Comparison of ENCODE assay signal across 8 cellular contexts in genomic region chr9:35051069-35051967, GRCh38. TPM values are rescaled to one million over a fixed set of nuclear protein-coding genes. Genes with fewer than 3 reads are reported as not detected.
DNase-seq lines count a peak whose midpoint lies in the region; ATAC-seq, FAIRE-seq and TF ChIP-seq lines count a peak whose summit lies in the region.

No MANE protein-coding gene starts in this region.

- H4K20me1 ChIP-seq in DOHH2 (ENCODE audit: control insufficient read depth, insufficient read depth, low read depth, low read length), result peaks cover 5% of the 10 kb centered on the region; the same call in 1 of the 2 replicates
- peaks cover 3% of the 10 kb centered on the region for H4K20me1 ChIP-seq in keratinocyte (ENCODE audit: control insufficient read depth, extremely low read depth, insufficient read depth, low read length)

- no peaks in the 10 kb centered on the region for H3K9me2 ChIP-seq in DOHH2 (replicated peaks; ENCODE audit: control insufficient read depth, low read length)

- ATAC-seq in GM21367 (IDR thresholded peaks at IDR 0.05; ENCODE audit: unreplicated experiment) (no peak), HG03342 (IDR thresholded peaks at IDR 0.05; ENCODE audit: unreplicated experiment) (no peak)

- H3F3A ChIP-seq in DOHH2 (ENCODE audit: control insufficient read depth, insufficient read depth), result peaks cover 7% of the 10 kb centered on the region; the same call in 1 of the 2 replicates

- H3K79me2 ChIP-seq in DOHH2 (ENCODE audit: control insufficient read depth, low read length) (no peaks in the 10 kb centered on the region), keratinocyte (ENCODE audit: control insufficient read depth, insufficient read depth, low read length) (no peaks in the 10 kb centered on the region)

- no peak overlapping the region for H3K4me3 ChIP-seq in DOHH2 (ENCODE audit: low read length)
- no peak overlapping the region for H3K4me3 ChIP-seq in astrocyte of the spinal cord (ENCODE audit: low read depth, low read length)
- no peak overlapping the region for H3K4me3 ChIP-seq in keratinocyte (ENCODE audit: control insufficient read depth in 2 of 3, extremely low read depth in 1 of 3, insufficient read depth in 2 of 3, low read depth in 1 of 3, low read length in 3 of 3)

- H3K4me2 ChIP-seq in DOHH2 (ENCODE audit: low read length) (no peak overlapping the region), keratinocyte (ENCODE audit: control insufficient read depth, extremely low read depth, insufficient read depth, low read depth, low read length) (no peak overlapping the region)

- TF ChIP-seq CTCF in DOHH2 (IDR thresholded peaks at IDR 0.05; ENCODE audit: low read depth, low read length, poor library complexity, severe bottlenecking), result peak; percentile 68
- TF ChIP-seq CTCF in astrocyte of the spinal cord (IDR thresholded peaks at IDR 0.05; ENCODE audit: low read depth, low read length), result peak; percentile 67
- peak; percentile 54 to 66 (median 65) for TF ChIP-seq CTCF in keratinocyte (optimal IDR thresholded peaks at IDR 0.05 in 1 of 3, IDR thresholded peaks at IDR 0.05 in 1 of 3, conservative IDR thresholded peaks at IDR 0.05 in 1 of 3; ENCODE audit: extremely low read depth in 1 of 3, insufficient read depth in 2 of 3, low read length in 3 of 3)

- no peak overlapping the region for H3K27ac ChIP-seq in DOHH2 (ENCODE audit: low read depth, low read length)
- no peak overlapping the region for H3K27ac ChIP-seq in keratinocyte (ENCODE audit: control insufficient read depth, insufficient read depth, low read length)

- FAIRE-seq in HTR-8/SVneo (lab: Jason Lieb, UNC), result no peak
- peak; percentile 74 for FAIRE-seq in keratinocyte (lab: Jason Lieb, UNC)

- DNase-seq in HTR-8/SVneo (ENCODE audit: insufficient read length, low spot score), result peak; percentile 37
- peak; percentile 42 for DNase-seq in SKM-1 treated with dmso at 0.1 percent for 144 hours (lab: John Stamatoyannopoulos, UW; ENCODE audit: unreplicated experiment)
- peak; percentile 49 for DNase-seq in astrocyte of the spinal cord (ENCODE audit: low read depth, low spot score)
- DNase-seq in keratinocyte (ENCODE audit: low read depth, low spot score), result no peak
- DNase-seq in stimulated activated CD8-positive, alpha-beta memory T cell treated with anti-CD3 and anti-CD28 coated beads, Interleukin-12 subunit alpha, Interleukin-12 subunit beta, amount 100 ng/mL, for 1 hour (ENCODE audit: low read depth), result peak; percentile 20

- no peak overlapping the region for H3K9ac ChIP-seq in keratinocyte (ENCODE audit: control insufficient read depth, extremely low read depth, insufficient read depth, low read length)

- in situ Hi-C loops in astrocyte of the spinal cord (cut with HindIII; ENCODE audit: low sequenced_read_pairs), result no loop called here

- dilution Hi-C loops in keratinocyte (cut with MboI; ENCODE audit: extremely low pct_ligation_motif_present, low sequenced_read_pairs), result no loop called here

- H3K4me1 ChIP-seq in DOHH2 (ENCODE audit: control insufficient read depth, low read length) (no peaks in the 10 kb centered on the region), keratinocyte (ENCODE audit: control insufficient read depth, extremely low read depth, insufficient read depth, low read length) (peaks cover 3% of the 10 kb centered on the region)

- no peaks in the 10 kb centered on the region for H3K27me3 ChIP-seq in DOHH2 (ENCODE audit: control insufficient read depth, low read length)
- H3K27me3 ChIP-seq in keratinocyte (ENCODE audit: control insufficient read depth, extremely low read depth, insufficient read depth, low read length), result no peaks in the 10 kb centered on the region

- H3K9me1 ChIP-seq in keratinocyte (ENCODE audit: control insufficient read depth, extremely low read depth, insufficient read depth, low read length), result no peaks in the 10 kb centered on the region

- H3K9me3 ChIP-seq in DOHH2 (ENCODE audit: control insufficient read depth, insufficient read depth, low read length), result no peaks in the 10 kb centered on the region
- no peaks in the 10 kb centered on the region for H3K9me3 ChIP-seq in keratinocyte (ENCODE audit: control insufficient read depth, low read depth, low read length)

- H2AFZ ChIP-seq in keratinocyte (ENCODE audit: control insufficient read depth, low read length), result no peak overlapping the region

- H3K36me3 ChIP-seq in DOHH2 (ENCODE audit: control insufficient read depth, low read length), result peaks cover 30% of the 10 kb centered on the region
- peaks cover 21 to 29% of the 10 kb centered on the region in 2 experiments for H3K36me3 ChIP-seq in keratinocyte (ENCODE audit: control insufficient read depth in 2 of 2, extremely low read depth in 1 of 2, insufficient read depth in 2 of 2, low read length in 2 of 2)

RNA-seq across cellular contexts. Expression of gene VCP, which starts 21.1 kb away (rescaled TPM):
- polyA plus RNA-seq in keratinocyte, result 339 to 414 TPM (median 356 TPM) in 3 replicates
- 109 TPM for polyA plus RNA-seq in keratinocyte (2011; ENCODE audit: low read depth)
- polyA plus RNA-seq in keratinocyte (2011; cell fraction: cytosol; rRNA removed), result 235 and 294 TPM in 2 replicates
- 447 and 511 TPM in 2 replicates for polyA plus RNA-seq in keratinocyte (2011; cell fraction: nucleus; rRNA removed)
- polyA plus RNA-seq in keratinocyte (2012; ENCODE audit: low replicate concordance), result 197 and 386 TPM in 2 replicates
- 460 to 537 TPM (median 484 TPM) in 3 replicates for polyA minus RNA-seq in keratinocyte
- polyA minus RNA-seq in keratinocyte (2011; cell fraction: cytosol; rRNA and poly(A)+ RNA removed), result 296 TPM
- polyA minus RNA-seq in keratinocyte (2011; cell fraction: nucleus; rRNA and poly(A)+ RNA removed), result 417 and 614 TPM in 2 replicates

RNA-seq across cellular contexts. Expression of gene FANCG, which starts 28.4 kb away (rescaled TPM):
- polyA plus RNA-seq in keratinocyte, result 9.4 to 14.6 TPM (median 14.5 TPM) in 3 replicates
- 8.3 TPM for polyA plus RNA-seq in keratinocyte (2011; ENCODE audit: low read depth)
- polyA plus RNA-seq in keratinocyte (2011; cell fraction: cytosol; rRNA removed), result 5.1 and 7.0 TPM in 2 replicates
- 27.6 and 30.3 TPM in 2 replicates for polyA plus RNA-seq in keratinocyte (2011; cell fraction: nucleus; rRNA removed)
- polyA plus RNA-seq in keratinocyte (2012; ENCODE audit: low replicate concordance), result 10.5 and 16.2 TPM in 2 replicates
- 5.7 to 16.3 TPM (median 16.1 TPM) in 3 replicates for polyA minus RNA-seq in keratinocyte
- polyA minus RNA-seq in keratinocyte (2011; cell fraction: cytosol; rRNA and poly(A)+ RNA removed), result 4.0 TPM
- 7.4 and 11.3 TPM in 2 replicates for polyA minus RNA-seq in keratinocyte (2011; cell fraction: nucleus; rRNA and poly(A)+ RNA removed)

RNA-seq across cellular contexts. Expression of gene PIGO, which starts 45.1 kb away (rescaled TPM):
- polyA plus RNA-seq in keratinocyte, result 18.6 to 27.0 TPM (median 20.7 TPM) in 3 replicates
- polyA plus RNA-seq in keratinocyte (2011; ENCODE audit: low read depth), result 7.3 TPM
- 6.6 and 8.7 TPM in 2 replicates for polyA plus RNA-seq in keratinocyte (2011; cell fraction: cytosol; rRNA removed)
- 40.9 and 44.2 TPM in 2 replicates for polyA plus RNA-seq in keratinocyte (2011; cell fraction: nucleus; rRNA removed)
- 12.0 and 19.7 TPM in 2 replicates for polyA plus RNA-seq in keratinocyte (2012; ENCODE audit: low replicate concordance)
- polyA minus RNA-seq in keratinocyte, result 27.8 to 50.9 TPM (median 29.3 TPM) in 3 replicates
- 8.1 TPM for polyA minus RNA-seq in keratinocyte (2011; cell fraction: cytosol; rRNA and poly(A)+ RNA removed)
- polyA minus RNA-seq in keratinocyte (2011; cell fraction: nucleus; rRNA and poly(A)+ RNA removed), result 32.5 and 39.8 TPM in 2 replicates

RNA-seq across cellular contexts. Expression of gene STOML2, which starts 51.6 kb away (rescaled TPM):
- 149 to 174 TPM (median 154 TPM) in 3 replicates for polyA plus RNA-seq in keratinocyte
- 53.8 TPM for polyA plus RNA-seq in keratinocyte (2011; ENCODE audit: low read depth)
- 129 and 146 TPM in 2 replicates for polyA plus RNA-seq in keratinocyte (2011; cell fraction: cytosol; rRNA removed)
- 70.7 and 85.4 TPM in 2 replicates for polyA plus RNA-seq in keratinocyte (2011; cell fraction: nucleus; rRNA removed)
- 109 and 138 TPM in 2 replicates for polyA plus RNA-seq in keratinocyte (2012; ENCODE audit: low replicate concordance)
- 86.9 to 195 TPM (median 104 TPM) in 3 replicates for polyA minus RNA-seq in keratinocyte
- polyA minus RNA-seq in keratinocyte (2011; cell fraction: cytosol; rRNA and poly(A)+ RNA removed), result 49.5 TPM
- polyA minus RNA-seq in keratinocyte (2011; cell fraction: nucleus; rRNA and poly(A)+ RNA removed), result 10.3 and 18.0 TPM in 2 replicates
